ENCODE assay signal across 8 cellular contexts in genomic region chr19:3868770-3869456, GRCh38. TPM values are rescaled to one million over a fixed set of nuclear protein-coding genes. Genes with fewer than 3 reads are reported as not detected.
DNase-seq lines count a peak whose midpoint lies in the region; ATAC-seq and TF ChIP-seq lines count a peak whose summit lies in the region.

TSS of gene ZFR2 (minus strand) at chr19:3869038. CDS start at chr19:3869017, 21 bp downstream.

- H3K4me2 ChIP-seq in DND-41 (ENCODE audit: insufficient read depth, low read length): no peak within 1 kb of the TSS
- H3K4me2 ChIP-seq in parathyroid adenoma (ENCODE audit: low read length): peak within 1 kb of the TSS; percentile 62

- H4K20me1 ChIP-seq in DND-41 (ENCODE audit: insufficient read depth, low read length): no peaks in the 10 kb centered on the region; the same call in 1 of the 2 replicates

- H3K4me1 Mint-ChIP-seq in T-cell (peaks cover 0 to 17% (median 13%) of the 10 kb centered on the region in 3 donors), chondrocyte (ENCODE audit: low read depth) (no peaks in the 10 kb centered on the region)

- H3K36me3 Mint-ChIP-seq in T-cell: no peaks in the 10 kb centered on the region
- H3K36me3 Mint-ChIP-seq in chondrocyte (ENCODE audit: low read depth): no peaks in the 10 kb centered on the region

- DNase-seq in DND-41: peak; percentile 26
- peak in 25 of 34 experiments; percentile 3 to 37 (median 17) for DNase-seq in T-cell
- DNase-seq in chondrocyte (ENCODE audit: low spot score): no peak
- DNase-seq in SKM-1 (lab: John Stamatoyannopoulos, UW; ENCODE audit: unreplicated experiment): no peak
- no peak for DNase-seq in ascending aorta (ENCODE audit: low spot score in 2 of 2)
- no peak for DNase-seq in inferior parietal cortex (ENCODE audit: extremely low spot score)

- H3K27ac ChIP-seq in DND-41 (ENCODE audit: low read length): no peak within 1 kb of the TSS
- peak within 1 kb of the TSS; percentile 15 for H3K27ac ChIP-seq in parathyroid adenoma
- H3K27ac ChIP-seq in ascending aorta: no peak within 1 kb of the TSS

- H3K9me3 ChIP-seq in DND-41 (ENCODE audit: insufficient read depth, low read length, severe bottlenecking): no peaks in the 10 kb centered on the region
- no peaks in the 10 kb centered on the region for H3K9me3 ChIP-seq in parathyroid adenoma (ENCODE audit: control insufficient read depth, low read length)
- H3K9me3 ChIP-seq in ascending aorta: no peaks in the 10 kb centered on the region

- H2AFZ ChIP-seq in DND-41 (ENCODE audit: low read depth, low read length): no peak within 1 kb of the TSS
- H2AFZ ChIP-seq in parathyroid adenoma: peak within 1 kb of the TSS; percentile 97

- H3K9me3 Mint-ChIP-seq in T-cell (no peaks in the 10 kb centered on the region), chondrocyte (ENCODE audit: low read depth) (no peaks in the 10 kb centered on the region)

- H3K4me3 ChIP-seq in DND-41 (ENCODE audit: low read depth in 1 of 2, low read length in 2 of 2): no peak within 1 kb of the TSS
- H3K4me3 ChIP-seq in parathyroid adenoma (ENCODE audit: low read depth, low read length): peak within 1 kb of the TSS; percentile 49
- peak within 1 kb of the TSS in 1 of 2 donors; percentile 7 for H3K4me3 ChIP-seq in ascending aorta

- H3K27ac Mint-ChIP-seq in T-cell (no peak within 1 kb of the TSS), chondrocyte (ENCODE audit: unreplicated experiment) (no peak within 1 kb of the TSS)

- TF ChIP-seq CTCF in DND-41 (IDR thresholded peaks at IDR 0.05; ENCODE audit: borderline replicate concordance, extremely low read depth, low read length, poor library complexity, severe bottlenecking) (no peak), chondrocyte (IDR thresholded peaks at IDR 0.05) (no peak), parathyroid adenoma (IDR thresholded peaks at IDR 0.05) (no peak), ascending aorta (IDR thresholded peaks at IDR 0.05) (no peak)

- H3K9ac ChIP-seq in DND-41 (ENCODE audit: low read depth, low read length) (no peak within 1 kb of the TSS), parathyroid adenoma (no peak within 1 kb of the TSS)

- H3K27me3 Mint-ChIP-seq in T-cell: peaks cover 40 to 52% of the 10 kb centered on the region in 2 donors
- H3K27me3 Mint-ChIP-seq in chondrocyte (ENCODE audit: low read depth): peaks cover 60% of the 10 kb centered on the region

- H3K4me1 ChIP-seq in DND-41 (ENCODE audit: insufficient read depth, low read length): no peaks in the 10 kb centered on the region
- H3K4me1 ChIP-seq in parathyroid adenoma: no peaks in the 10 kb centered on the region
- H3K4me1 ChIP-seq in ascending aorta: no peaks in the 10 kb centered on the region

- no peak for ATAC-seq in DND-41 (ENCODE audit: insufficient read depth, low read depth)
- ATAC-seq in T-cell (replicated peaks in 1 of 4): peak in 3 of 4 experiments; percentile 45 to 49 (median 46)
- ATAC-seq in GM18858 (IDR thresholded peaks at IDR 0.05; ENCODE audit: unreplicated experiment): no peak

- H3K36me3 ChIP-seq in DND-41 (ENCODE audit: insufficient read depth, low read length) (no peaks in the 10 kb centered on the region), parathyroid adenoma (ENCODE audit: control insufficient read depth, insufficient read depth, low read length) (no peaks in the 10 kb centered on the region), ascending aorta (no peaks in the 10 kb centered on the region)

- intact Hi-C loops in ascending aorta (cut with DNase I): no loop called here

- peak within 1 kb of the TSS; percentile 31 to 64 (median 39) for H3K4me3 Mint-ChIP-seq in T-cell
- peak within 1 kb of the TSS; percentile 29 for H3K4me3 Mint-ChIP-seq in chondrocyte (ENCODE audit: unreplicated experiment)

- CTCF ChIA-PET in T-cell (lab: Charles Lee): no interaction called here

- peaks cover 9% of the 10 kb centered on the region for H3K27me3 ChIP-seq in DND-41 (ENCODE audit: insufficient read depth, low read length, poor library complexity)
- H3K27me3 ChIP-seq in parathyroid adenoma (ENCODE audit: control insufficient read depth, insufficient read depth, low read length): no peaks in the 10 kb centered on the region
- H3K27me3 ChIP-seq in ascending aorta: peaks cover 18% of the 10 kb centered on the region

- no peaks in the 10 kb centered on the region for H3K79me2 ChIP-seq in DND-41 (ENCODE audit: insufficient read depth, low read length)
- no peaks in the 10 kb centered on the region for H3K79me2 ChIP-seq in parathyroid adenoma

- POLR2A ChIA-PET in T-cell (lab: Charles Lee): no interaction called here

RNA-seq across cellular contexts. Expression of gene ZFR2, which starts in this region (rescaled TPM):
- 1 to 10 TPM in 3 of 5 donors, under 1 TPM in 2; 0.56 to 1.8 (median 1.4) TPM for total RNA-seq in T-cell
- total RNA-seq in chondrocyte: not detected in 3 replicates
- not detected for total RNA-seq in ascending aorta

Comparison
In these comparisons a context has a peak if more than half of its experiments do, and no peak if none do; other contexts are left out.
1. ATAC-seq: peak in T-cell (3 of 4); none in DND-41 (single experiment) and GM18858 (single experiment).
2. DNase-seq: peak in DND-41 (single experiment) and T-cell (25 of 34); none in chondrocyte (single experiment), SKM-1 (single experiment), ascending aorta (0 of 2) and inferior parietal cortex (single experiment).